ENCODE assay signal across 1 cellular context in genomic region chr16:12316139-12316511, GRCh38.
A peak's percentile ranks its signal among the peaks of the same experiment; 100 is the strongest.
TF ChIP-seq lines count a peak whose summit lies in the region.

No MANE protein-coding gene starts in this region.

TF ChIP-seq in GM12878, 131 proteins besides CTCF, POLR2A, EP300 and RAD21 (continued from another document):
- TF ChIP-seq ZNF687 (IDR thresholded peaks at IDR 0.05) = peak; percentile 36; the same call in 1 of the 2 replicates
- TF ChIP-seq RAD51 (IDR thresholded peaks at IDR 0.05) = peak; percentile 91
- TF ChIP-seq ATF7 (IDR thresholded peaks at IDR 0.05; ENCODE audit: low read depth) = peak; percentile 63
- peak; percentile 43; the same call in 1 of the 2 replicates for TF ChIP-seq IKZF1 (conservative IDR thresholded peaks at IDR 0.05)
- TF ChIP-seq DPF2 (IDR thresholded peaks at IDR 0.05) = 0 out of 2 replicates have a peak, but pooled peaks have one; percentile 41
